In the genomic region with DNA sequence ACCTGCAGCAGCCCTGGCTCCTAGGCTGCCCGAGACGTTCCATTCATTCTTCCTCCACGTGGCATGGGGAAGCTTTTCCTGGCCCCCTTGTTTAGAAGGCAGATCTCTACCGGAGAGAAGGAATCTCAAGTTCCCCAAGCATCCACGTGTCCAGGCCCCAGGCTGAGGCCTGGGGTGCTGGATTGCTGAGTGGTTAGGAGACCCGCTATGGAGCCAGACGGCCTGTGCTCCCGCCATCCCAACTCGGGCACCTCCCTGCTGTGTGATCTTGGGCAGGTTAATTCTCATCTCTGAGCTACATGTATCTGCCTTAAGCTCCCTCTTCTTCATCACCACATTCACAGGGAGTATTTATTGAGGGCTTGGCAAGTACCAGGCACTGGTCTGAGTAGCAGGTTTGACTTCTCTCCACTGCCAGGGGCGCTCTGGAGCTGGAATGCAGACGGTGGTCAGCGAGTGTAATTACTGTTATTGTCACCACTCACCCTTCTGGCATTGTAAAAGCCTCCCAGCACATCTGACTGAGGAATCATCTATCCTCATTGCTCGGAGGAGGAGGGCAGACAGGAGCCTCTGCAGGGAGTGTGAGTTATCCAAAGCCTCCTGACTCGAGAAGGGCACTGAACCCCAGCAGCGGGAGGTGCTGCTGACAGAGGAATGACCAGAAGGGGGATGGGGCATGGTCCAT, we compare ENCODE assay signal across 8 cellular contexts. TPM values are rescaled to one million over a fixed set of nuclear protein-coding genes. Genes with fewer than 3 reads are reported as not detected.
DNase-seq lines count a peak whose midpoint lies in the region; ATAC-seq and TF ChIP-seq lines count a peak whose summit lies in the region.

No MANE protein-coding gene starts in this region.

- H2AFZ ChIP-seq in smooth muscle cell (ENCODE audit: low read depth) = no peak overlapping the region

- peaks cover 7% of the 10 kb centered on the region for H4K20me1 ChIP-seq in smooth muscle cell (ENCODE audit: low read depth)

- peak overlapping the region; percentile 74 for H3K4me3 Mint-ChIP-seq in HFFc6

- H3K9me3 ChIP-seq in adipocyte (ENCODE audit: control insufficient read depth, low read length) (no peaks in the 10 kb centered on the region), right atrium auricular region (no peaks in the 10 kb centered on the region), smooth muscle cell (replicated peaks; ENCODE audit: low read depth) (no peaks in the 10 kb centered on the region)

- DNase-seq in HFFc6 (peak; percentile 95), adipocyte (ENCODE audit: low read depth) (peak; percentile 69), right atrium auricular region (ENCODE audit: low spot score) (no peak), smooth muscle cell (lab: John Stamatoyannopoulos, UW; ENCODE audit: unreplicated experiment) (no peak), mesenteric fat pad (ENCODE audit: low spot score) (no peak)

- H3K4me1 ChIP-seq in adipocyte (ENCODE audit: control insufficient read depth, insufficient read depth, low read length) (peaks cover 28% of the 10 kb centered on the region), right atrium auricular region (peaks cover 0 to 50% of the 10 kb centered on the region in 2 donors), smooth muscle cell (ENCODE audit: low read depth) (peaks cover 12% of the 10 kb centered on the region)

- peaks cover 19% of the 10 kb centered on the region for H3F3A ChIP-seq in smooth muscle cell (ENCODE audit: low read depth)

- H3K4me3 ChIP-seq in adipocyte (ENCODE audit: low read length) (peak overlapping the region; percentile 74), right atrium auricular region (no peak overlapping the region), smooth muscle cell (no peak overlapping the region)

- peak overlapping the region; percentile 99 for H3K27ac Mint-ChIP-seq in HFFc6

- no peaks in the 10 kb centered on the region for H3K36me3 Mint-ChIP-seq in HFFc6 (ENCODE audit: low read depth)

- no peaks in the 10 kb centered on the region for H3K9me3 Mint-ChIP-seq in HFFc6

- TF ChIP-seq CTCF in HFFc6 (IDR thresholded peaks at IDR 0.05) (peak; percentile 57), right atrium auricular region (IDR thresholded peaks at IDR 0.05) (no peak), smooth muscle cell (IDR thresholded peaks at IDR 0.05; ENCODE audit: borderline replicate concordance, insufficient read depth, poor library complexity, severe bottlenecking) (peak; percentile 24)

- H3K36me3 ChIP-seq in adipocyte (ENCODE audit: control insufficient read depth, insufficient read depth, low read length, severe bottlenecking) = no peaks in the 10 kb centered on the region
- no peaks in the 10 kb centered on the region for H3K36me3 ChIP-seq in right atrium auricular region
- H3K36me3 ChIP-seq in smooth muscle cell (ENCODE audit: low read depth) = no peaks in the 10 kb centered on the region

- WGBS in smooth muscle cell (ENCODE audit: low lambda C conversion rate) = 34% methylated on average over 15 of the region's 15 CpGs

- H3K4me2 ChIP-seq in smooth muscle cell = peak overlapping the region; percentile 52

- H3K9ac ChIP-seq in adipocyte (ENCODE audit: low read length) = no peak overlapping the region
- peak overlapping the region; percentile 76 for H3K9ac ChIP-seq in smooth muscle cell (ENCODE audit: low read depth)

- peaks cover 3% of the 10 kb centered on the region for H3K79me2 ChIP-seq in smooth muscle cell (ENCODE audit: low read depth)

- H3K4me1 Mint-ChIP-seq in HFFc6 (ENCODE audit: low read depth) = peaks cover 44% of the 10 kb centered on the region

- H3K27ac ChIP-seq in right atrium auricular region (peak overlapping the region; percentile 43 to 78), smooth muscle cell (ENCODE audit: low read depth) (peak overlapping the region; percentile 93)

- H3K27me3 ChIP-seq in adipocyte (replicated peaks; ENCODE audit: control insufficient read depth, insufficient read depth, low read length) (no peaks in the 10 kb centered on the region), right atrium auricular region (no peaks in the 10 kb centered on the region), smooth muscle cell (ENCODE audit: low read depth) (no peaks in the 10 kb centered on the region)

- no peak for ATAC-seq in GM19351 (IDR thresholded peaks at IDR 0.05; ENCODE audit: unreplicated experiment)
- ATAC-seq in HG02571 (IDR thresholded peaks at IDR 0.05; ENCODE audit: unreplicated experiment) = no peak
- ATAC-seq in GM21526 (IDR thresholded peaks at IDR 0.05; ENCODE audit: low FRiP score, unreplicated experiment) = no peak

- H3K27me3 Mint-ChIP-seq in HFFc6 (ENCODE audit: insufficient read depth) = peaks cover 10% of the 10 kb centered on the region

RNA-seq across cellular contexts. Expression of gene ADGRG1, which starts 1.1 kb away (rescaled TPM):
- 1 to 10 TPM in 1 of 6 experiments, under 1 TPM in 5; 0.18 to 1.4 (median 0.50) TPM for total RNA-seq in HFFc6 (2021; fragmentation: NEBNext Ultra II Directional; extraction: Animal tissue kit (Norgen Biotek cat#: 25700))
- total RNA-seq in right atrium auricular region (10 to 100 TPM; 12.6 to 25.5 TPM), smooth muscle cell (27.3 and 32.0 TPM in 2 replicates), mesenteric fat pad (96.3 TPM)
- 15.3 and 71.2 TPM in 2 replicates for polyA plus RNA-seq in smooth muscle cell

RNA-seq across cellular contexts. Expression of gene ADGRG3, which starts 40.8 kb away (rescaled TPM):
- not detected for total RNA-seq in HFFc6 (2021; fragmentation: NEBNext Ultra II Directional; extraction: Animal tissue kit (Norgen Biotek cat#: 25700))
- 1 to 10 TPM in 1 of 2 donors, under 1 TPM in 1; 0.75 to 1.0 TPM for total RNA-seq in right atrium auricular region
- 0.13 TPM in 1 of 2 replicates, not detected in the other for total RNA-seq in smooth muscle cell
- polyA plus RNA-seq in smooth muscle cell = not detected in 2 replicates
- total RNA-seq in mesenteric fat pad = 13.3 TPM

Comparison
In these comparisons a context has a peak if more than half of its experiments do, and no peak if none do; other contexts are left out.
1. DNase-seq: peak in HFFc6 (single experiment) and adipocyte (single experiment); none in right atrium auricular region (single experiment), smooth muscle cell (single experiment) and mesenteric fat pad (single experiment).
2. CTCF ChIP-seq: peak in HFFc6 (single experiment) and smooth muscle cell (single experiment); none in right atrium auricular region (0 of 2).
3. RNA of gene ADGRG1, which starts 1.1 kb away (total RNA-seq): 96.3 TPM in mesenteric fat pad (single experiment), 27.3 to 32.0 TPM in smooth muscle cell and 12.6 to 25.5 TPM in right atrium auricular region; 0.18 to 1.4 TPM in HFFc6; every median in the first group is over 4 times any median in the second.